In the genomic region with DNA sequence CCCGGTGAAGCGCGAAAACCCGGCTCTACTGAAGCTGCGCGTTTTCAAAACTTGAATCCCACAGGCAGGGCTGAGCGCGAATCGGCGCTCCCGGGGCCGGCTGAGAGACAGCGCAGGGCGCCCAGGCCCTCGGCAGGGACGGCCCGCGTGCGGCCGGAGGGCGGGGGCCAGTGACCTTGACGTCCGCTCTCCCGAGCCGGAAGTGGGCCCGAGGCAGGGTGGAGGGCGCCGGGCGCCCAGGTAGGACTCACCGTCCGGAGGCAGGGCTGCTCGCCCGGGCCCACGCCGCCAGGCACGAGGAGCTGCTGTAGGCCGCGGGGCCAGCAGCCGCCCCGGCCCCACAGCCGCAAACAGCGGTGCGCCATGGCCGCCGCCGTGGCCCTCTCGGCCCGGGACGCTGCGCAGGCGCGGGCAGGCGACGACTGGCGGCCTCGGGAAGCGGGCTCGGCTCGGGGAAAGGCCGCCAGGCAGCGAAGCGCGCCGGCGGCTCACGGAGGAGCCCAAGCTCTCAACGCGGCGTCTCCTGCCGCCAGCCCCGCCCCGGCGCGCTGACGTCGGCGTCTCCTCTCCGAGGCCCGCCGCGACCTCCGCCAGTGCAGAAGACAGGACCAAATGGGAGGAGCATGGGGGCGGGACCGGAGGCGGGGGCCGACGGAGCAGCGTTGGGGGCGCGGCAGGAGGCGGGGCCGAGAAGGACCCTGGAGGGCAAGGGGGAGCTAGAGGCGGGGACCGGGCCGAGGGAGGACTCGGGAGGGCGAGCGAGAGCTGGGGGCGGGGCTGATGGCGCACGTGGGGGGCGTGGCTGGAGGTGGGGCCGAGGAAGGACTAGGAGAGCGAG, we compare ENCODE assay signal across 1 cellular context.
A peak's percentile ranks its signal among the peaks of the same experiment; 100 is the strongest.
TF ChIP-seq lines count a peak whose summit lies in the region.

A gene (minus strand): TSS at position 510 of the 838 bp plus-strand sequence. CDS start 145 bp downstream, at position 365.

TF ChIP-seq in HepG2, 621 proteins besides CTCF, POLR2A, EP300 and RAD21 (continued from another document and continues in another):
- TF ChIP-seq, protein P1, sequence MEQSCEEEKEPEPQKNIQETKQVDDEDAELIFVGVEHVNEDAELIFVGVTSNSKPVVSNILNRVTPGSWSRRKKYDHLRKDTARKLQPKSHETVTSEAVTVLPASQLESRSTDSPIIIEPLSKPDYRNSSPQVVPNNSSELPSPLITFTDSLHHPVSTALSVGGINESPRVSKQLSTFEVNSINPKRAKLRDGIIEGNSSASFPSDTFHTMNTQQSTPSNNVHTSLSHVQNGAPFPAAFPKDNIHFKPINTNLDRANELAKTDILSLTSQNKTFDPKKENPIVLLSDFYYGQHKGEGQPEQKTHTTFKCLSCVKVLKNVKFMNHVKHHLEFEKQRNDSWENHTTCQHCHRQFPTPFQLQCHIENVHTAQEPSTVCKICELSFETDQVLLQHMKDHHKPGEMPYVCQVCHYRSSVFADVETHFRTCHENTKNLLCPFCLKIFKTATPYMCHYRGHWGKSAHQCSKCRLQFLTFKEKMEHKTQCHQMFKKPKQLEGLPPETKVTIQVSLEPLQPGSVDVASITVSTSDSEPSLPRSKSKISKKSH (CRISPR knock-in tag; IDR thresholded peaks at IDR 0.05; ENCODE audit: borderline replicate concordance), result peak; percentile 85
- TF ChIP-seq, protein P2, sequence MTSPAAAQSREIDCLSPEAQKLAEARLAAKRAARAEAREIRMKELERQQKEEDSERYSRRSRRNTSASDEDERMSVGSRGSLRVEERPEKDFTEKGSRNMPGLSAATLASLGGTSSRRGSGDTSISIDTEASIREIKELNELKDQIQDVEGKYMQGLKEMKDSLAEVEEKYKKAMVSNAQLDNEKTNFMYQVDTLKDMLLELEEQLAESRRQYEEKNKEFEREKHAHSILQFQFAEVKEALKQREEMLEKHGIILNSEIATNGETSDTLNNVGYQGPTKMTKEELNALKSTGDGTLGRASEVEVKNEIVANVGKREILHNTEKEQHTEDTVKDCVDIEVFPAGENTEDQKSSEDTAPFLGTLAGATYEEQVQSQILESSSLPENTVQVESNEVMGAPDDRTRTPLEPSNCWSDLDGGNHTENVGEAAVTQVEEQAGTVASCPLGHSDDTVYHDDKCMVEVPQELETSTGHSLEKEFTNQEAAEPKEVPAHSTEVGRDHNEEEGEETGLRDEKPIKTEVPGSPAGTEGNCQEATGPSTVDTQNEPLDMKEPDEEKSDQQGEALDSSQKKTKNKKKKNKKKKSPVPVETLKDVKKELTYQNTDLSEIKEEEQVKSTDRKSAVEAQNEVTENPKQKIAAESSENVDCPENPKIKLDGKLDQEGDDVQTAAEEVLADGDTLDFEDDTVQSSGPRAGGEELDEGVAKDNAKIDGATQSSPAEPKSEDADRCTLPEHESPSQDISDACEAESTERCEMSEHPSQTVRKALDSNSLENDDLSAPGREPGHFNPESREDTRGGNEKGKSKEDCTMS (CRISPR knock-in tag; conservative IDR thresholded peaks at IDR 0.05), result no peak
- peak; percentile 54; the same call in 1 of the 2 replicates for TF ChIP-seq REPIN1 (CRISPR knock-in tag; IDR thresholded peaks at IDR 0.05; ENCODE audit: borderline replicate concordance, low read depth)
- TF ChIP-seq ZNF282 (IDR thresholded peaks at IDR 0.05; ENCODE audit: partially characterized antibody), result no peak
- TF ChIP-seq TBP (CRISPR knock-in tag; IDR thresholded peaks at IDR 0.05), result no peak
- TF ChIP-seq, protein P3, sequence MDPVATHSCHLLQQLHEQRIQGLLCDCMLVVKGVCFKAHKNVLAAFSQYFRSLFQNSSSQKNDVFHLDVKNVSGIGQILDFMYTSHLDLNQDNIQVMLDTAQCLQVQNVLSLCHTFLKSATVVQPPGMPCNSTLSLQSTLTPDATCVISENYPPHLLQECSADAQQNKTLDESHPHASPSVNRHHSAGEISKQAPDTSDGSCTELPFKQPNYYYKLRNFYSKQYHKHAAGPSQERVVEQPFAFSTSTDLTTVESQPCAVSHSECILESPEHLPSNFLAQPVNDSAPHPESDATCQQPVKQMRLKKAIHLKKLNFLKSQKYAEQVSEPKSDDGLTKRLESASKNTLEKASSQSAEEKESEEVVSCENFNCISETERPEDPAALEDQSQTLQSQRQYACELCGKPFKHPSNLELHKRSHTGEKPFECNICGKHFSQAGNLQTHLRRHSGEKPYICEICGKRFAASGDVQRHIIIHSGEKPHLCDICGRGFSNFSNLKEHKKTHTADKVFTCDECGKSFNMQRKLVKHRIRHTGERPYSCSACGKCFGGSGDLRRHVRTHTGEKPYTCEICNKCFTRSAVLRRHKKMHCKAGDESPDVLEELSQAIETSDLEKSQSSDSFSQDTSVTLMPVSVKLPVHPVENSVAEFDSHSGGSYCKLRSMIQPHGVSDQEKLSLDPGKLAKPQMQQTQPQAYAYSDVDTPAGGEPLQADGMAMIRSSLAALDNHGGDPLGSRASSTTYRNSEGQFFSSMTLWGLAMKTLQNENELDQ (CRISPR knock-in tag; IDR thresholded peaks at IDR 0.05; ENCODE audit: borderline replicate concordance), result no peak
- TF ChIP-seq HMG20B (CRISPR knock-in tag; conservative IDR thresholded peaks at IDR 0.05), result no peak
- peak; percentile 61; the same call in 1 of the 2 replicates for TF ChIP-seq ZC3H13 (CRISPR knock-in tag; IDR thresholded peaks at IDR 0.05)
- TF ChIP-seq KAT8 (CRISPR knock-in tag; IDR thresholded peaks at IDR 0.05), result no peak
- TF ChIP-seq XRCC5 (optimal IDR thresholded peaks at IDR 0.05; ENCODE audit: low read length), result no peak
- no peak for TF ChIP-seq HNRNPL (IDR thresholded peaks at IDR 0.05; ENCODE audit: low read depth, low read length)
- TF ChIP-seq MTA3 (CRISPR knock-in tag; IDR thresholded peaks at IDR 0.05), result no peak
- 0 out of 2 replicates have a peak, but pooled peaks have one; percentile 55 for TF ChIP-seq ZNF709 (CRISPR knock-in tag; IDR thresholded peaks at IDR 0.05)
- no peak for TF ChIP-seq GTF2F1 (IDR thresholded peaks at IDR 0.05; ENCODE audit: low read length)
- TF ChIP-seq, protein P4, sequence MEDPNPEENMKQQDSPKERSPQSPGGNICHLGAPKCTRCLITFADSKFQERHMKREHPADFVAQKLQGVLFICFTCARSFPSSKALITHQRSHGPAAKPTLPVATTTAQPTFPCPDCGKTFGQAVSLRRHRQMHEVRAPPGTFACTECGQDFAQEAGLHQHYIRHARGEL (CRISPR knock-in tag; IDR thresholded peaks at IDR 0.05), result no peak
- TF ChIP-seq ZNF496 (CRISPR knock-in tag; IDR thresholded peaks at IDR 0.05; ENCODE audit: insufficient replicate concordance), result no peak
- TF ChIP-seq EED (CRISPR knock-in tag; IDR thresholded peaks at IDR 0.05), result peak; percentile 81; the same call in 1 of the 2 replicates
- peak; percentile 77; the same call in 1 of the 2 replicates for TF ChIP-seq MAZ (IDR thresholded peaks at IDR 0.05; ENCODE audit: borderline replicate concordance, low read depth, low read length)
- peak; percentile 72 for TF ChIP-seq MAZ (CRISPR knock-in tag; IDR thresholded peaks at IDR 0.05; ENCODE audit: low read depth)
- peak; percentile 63 for TF ChIP-seq GABPA (IDR thresholded peaks at IDR 0.05; ENCODE audit: low read depth, low read length)
- peak; percentile 23 for TF ChIP-seq GABPA (CRISPR knock-in tag; IDR thresholded peaks at IDR 0.05; ENCODE audit: low read depth)
- peak; percentile 85; the same call in 1 of the 2 replicates for TF ChIP-seq ZIK1 (CRISPR knock-in tag; IDR thresholded peaks at IDR 0.05; ENCODE audit: borderline replicate concordance, low read depth)
- TF ChIP-seq, protein P5, sequence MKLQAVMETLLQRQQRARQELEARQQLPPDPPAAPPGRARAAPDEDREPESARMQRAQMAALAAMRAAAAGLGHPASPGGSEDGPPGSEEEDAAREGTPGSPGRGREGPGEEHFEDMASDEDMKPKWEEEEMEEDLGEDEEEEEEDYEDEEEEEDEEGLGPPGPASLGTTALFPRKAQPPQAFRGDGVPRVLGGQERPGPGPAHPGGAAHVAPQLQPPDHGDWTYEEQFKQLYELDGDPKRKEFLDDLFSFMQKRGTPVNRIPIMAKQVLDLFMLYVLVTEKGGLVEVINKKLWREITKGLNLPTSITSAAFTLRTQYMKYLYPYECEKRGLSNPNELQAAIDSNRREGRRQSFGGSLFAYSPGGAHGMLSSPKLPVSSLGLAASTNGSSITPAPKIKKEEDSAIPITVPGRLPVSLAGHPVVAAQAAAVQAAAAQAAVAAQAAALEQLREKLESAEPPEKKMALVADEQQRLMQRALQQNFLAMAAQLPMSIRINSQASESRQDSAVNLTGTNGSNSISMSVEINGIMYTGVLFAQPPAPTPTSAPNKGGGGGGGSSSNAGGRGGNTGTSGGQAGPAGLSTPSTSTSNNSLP (IDR thresholded peaks at IDR 0.05; ENCODE audit: low read depth, low read length), result no peak
- TF ChIP-seq SMYD3 (CRISPR knock-in tag; IDR thresholded peaks at IDR 0.05), result 0 out of 2 replicates have a peak, but pooled peaks have one; percentile 50
- TF ChIP-seq JDP2 (CRISPR knock-in tag; IDR thresholded peaks at IDR 0.05; ENCODE audit: borderline replicate concordance), result peak; percentile 11; the same call in 1 of the 2 replicates
- TF ChIP-seq SAP130 (CRISPR knock-in tag; IDR thresholded peaks at IDR 0.05; ENCODE audit: low read depth), result peak; percentile 63
- TF ChIP-seq SOX6 (IDR thresholded peaks at IDR 0.05), result no peak
- no peak; the same call in 1 of the 2 replicates for TF ChIP-seq SOX6 (CRISPR knock-in tag; IDR thresholded peaks at IDR 0.05)
- TF ChIP-seq, protein P6, sequence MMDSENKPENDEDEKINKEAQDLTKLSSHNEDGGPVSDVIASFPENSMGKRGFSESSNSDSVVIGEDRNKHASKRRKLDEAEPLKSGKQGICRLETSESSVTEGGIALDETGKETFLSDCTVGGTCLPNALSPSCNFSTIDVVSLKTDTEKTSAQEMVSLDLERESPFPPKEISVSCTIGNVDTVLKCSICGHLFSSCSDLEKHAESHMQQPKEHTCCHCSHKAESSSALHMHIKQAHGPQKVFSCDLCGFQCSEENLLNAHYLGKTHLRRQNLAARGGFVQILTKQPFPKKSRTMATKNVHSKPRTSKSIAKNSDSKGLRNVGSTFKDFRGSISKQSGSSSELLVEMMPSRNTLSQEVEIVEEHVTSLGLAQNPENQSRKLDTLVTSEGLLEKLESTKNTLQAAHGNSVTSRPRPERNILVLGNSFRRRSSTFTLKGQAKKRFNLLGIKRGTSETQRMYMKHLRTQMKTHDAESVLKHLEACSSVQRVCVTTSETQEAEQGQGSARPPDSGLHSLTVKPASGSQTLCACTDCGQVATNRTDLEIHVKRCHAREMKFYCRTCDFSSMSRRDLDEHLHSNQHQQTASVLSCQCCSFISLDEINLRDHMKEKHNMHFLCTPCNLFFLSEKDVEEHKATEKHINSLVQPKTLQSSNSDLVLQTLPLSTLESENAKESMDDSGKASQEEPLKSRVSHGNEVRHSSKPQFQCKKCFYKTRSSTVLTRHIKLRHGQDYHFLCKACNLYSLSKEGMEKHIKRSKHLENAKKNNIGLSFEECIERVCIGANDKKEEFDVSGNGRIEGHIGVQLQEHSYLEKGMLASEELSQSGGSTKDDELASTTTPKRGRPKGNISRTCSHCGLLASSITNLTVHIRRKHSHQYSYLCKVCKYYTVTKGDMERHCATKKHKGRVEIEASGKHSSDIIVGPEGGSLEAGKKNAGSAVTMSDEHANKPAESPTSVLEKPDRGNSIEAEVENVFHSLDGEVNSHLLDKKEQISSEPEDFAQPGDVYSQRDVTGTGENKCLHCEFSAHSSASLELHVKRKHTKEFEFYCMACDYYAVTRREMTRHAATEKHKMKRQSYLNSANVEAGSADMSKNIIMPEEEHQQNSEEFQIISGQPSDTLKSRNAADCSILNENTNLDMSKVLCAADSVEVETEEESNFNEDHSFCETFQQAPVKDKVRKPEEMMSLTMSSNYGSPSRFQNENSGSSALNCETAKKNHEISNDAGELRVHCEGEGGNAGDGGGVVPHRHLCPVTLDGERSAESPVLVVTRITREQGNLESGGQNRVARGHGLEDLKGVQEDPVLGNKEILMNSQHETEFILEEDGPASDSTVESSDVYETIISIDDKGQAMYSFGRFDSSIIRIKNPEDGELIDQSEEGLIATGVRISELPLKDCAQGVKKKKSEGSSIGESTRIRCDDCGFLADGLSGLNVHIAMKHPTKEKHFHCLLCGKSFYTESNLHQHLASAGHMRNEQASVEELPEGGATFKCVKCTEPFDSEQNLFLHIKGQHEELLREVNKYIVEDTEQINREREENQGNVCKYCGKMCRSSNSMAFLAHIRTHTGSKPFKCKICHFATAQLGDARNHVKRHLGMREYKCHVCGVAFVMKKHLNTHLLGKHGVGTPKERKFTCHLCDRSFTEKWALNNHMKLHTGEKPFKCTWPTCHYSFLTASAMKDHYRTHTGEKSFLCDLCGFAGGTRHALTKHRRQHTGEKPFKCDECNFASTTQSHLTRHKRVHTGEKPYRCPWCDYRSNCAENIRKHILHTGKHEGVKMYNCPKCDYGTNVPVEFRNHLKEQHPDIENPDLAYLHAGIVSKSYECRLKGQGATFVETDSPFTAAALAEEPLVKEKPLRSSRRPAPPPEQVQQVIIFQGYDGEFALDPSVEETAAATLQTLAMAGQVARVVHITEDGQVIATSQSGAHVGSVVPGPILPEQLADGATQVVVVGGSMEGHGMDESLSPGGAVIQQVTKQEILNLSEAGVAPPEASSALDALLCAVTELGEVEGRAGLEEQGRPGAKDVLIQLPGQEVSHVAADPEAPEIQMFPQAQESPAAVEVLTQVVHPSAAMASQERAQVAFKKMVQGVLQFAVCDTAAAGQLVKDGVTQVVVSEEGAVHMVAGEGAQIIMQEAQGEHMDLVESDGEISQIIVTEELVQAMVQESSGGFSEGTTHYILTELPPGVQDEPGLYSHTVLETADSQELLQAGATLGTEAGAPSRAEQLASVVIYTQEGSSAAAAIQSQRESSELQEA (CRISPR knock-in tag; IDR thresholded peaks at IDR 0.05; ENCODE audit: not compliant biosample characterization), result peak; percentile 47
- TF ChIP-seq ZNF441 (CRISPR knock-in tag; IDR thresholded peaks at IDR 0.05; ENCODE audit: borderline replicate concordance), result peak; percentile 66; the same call in 1 of the 2 replicates
- TF ChIP-seq, protein P7, sequence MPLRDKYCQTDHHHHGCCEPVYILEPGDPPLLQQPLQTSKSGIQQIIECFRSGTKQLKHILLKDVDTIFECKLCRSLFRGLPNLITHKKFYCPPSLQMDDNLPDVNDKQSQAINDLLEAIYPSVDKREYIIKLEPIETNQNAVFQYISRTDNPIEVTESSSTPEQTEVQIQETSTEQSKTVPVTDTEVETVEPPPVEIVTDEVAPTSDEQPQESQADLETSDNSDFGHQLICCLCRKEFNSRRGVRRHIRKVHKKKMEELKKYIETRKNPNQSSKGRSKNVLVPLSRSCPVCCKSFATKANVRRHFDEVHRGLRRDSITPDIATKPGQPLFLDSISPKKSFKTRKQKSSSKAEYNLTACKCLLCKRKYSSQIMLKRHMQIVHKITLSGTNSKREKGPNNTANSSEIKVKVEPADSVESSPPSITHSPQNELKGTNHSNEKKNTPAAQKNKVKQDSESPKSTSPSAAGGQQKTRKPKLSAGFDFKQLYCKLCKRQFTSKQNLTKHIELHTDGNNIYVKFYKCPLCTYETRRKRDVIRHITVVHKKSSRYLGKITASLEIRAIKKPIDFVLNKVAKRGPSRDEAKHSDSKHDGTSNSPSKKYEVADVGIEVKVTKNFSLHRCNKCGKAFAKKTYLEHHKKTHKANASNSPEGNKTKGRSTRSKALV (CRISPR knock-in tag; IDR thresholded peaks at IDR 0.05), result 0 out of 2 replicates have a peak, but pooled peaks have one; percentile 24
- no peak for TF ChIP-seq ZBTB1 (CRISPR knock-in tag; IDR thresholded peaks at IDR 0.05; ENCODE audit: borderline replicate concordance)
